Comparison of ENCODE assay signal across 1 cellular context in the genomic region with DNA sequence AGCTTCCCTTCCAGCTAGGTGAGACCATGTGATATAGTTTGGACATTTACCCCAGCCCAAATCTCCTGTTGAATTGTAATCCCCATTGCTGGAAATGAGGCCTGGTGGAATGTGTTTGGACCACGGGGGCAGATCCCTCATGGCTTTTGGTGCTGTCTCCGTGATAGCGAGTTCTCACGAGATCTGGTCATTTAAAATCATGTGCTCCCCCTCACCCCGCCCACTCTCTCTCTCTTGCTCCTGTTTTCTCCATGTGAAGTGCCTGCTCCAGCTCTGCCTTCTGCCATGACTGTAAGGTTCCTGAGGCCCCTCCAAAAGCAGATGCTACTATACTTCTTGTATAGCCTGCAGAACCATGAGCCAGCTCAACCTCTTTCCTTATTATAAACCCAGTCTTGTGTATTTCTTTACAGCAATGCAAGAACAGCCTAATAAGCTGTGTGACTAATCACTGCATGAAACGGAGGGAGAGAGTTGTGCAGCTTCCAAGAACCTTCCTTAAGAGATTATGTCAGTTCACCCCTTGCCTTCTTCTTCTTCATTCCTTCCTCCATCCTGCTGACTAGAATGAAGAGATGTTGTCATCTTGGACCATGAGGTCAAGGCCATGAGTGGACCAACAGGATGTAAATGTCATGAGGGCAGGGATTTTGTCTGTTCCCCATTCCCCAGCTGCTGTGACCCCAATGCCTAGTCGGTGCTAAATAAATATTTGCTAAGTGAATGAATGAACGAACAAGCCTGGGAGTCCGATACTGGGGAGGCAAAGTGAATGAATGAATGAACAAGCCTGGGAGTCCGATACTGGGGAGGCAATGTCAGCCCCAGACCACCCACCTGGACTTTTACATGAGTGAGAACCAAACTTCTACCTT.
TF ChIP-seq lines count a peak whose summit lies in the region.

No MANE protein-coding gene starts in this region.

TF ChIP-seq in liver, 16 proteins besides CTCF, POLR2A, EP300 and RAD21 (continued from another document):
- no peak for TF ChIP-seq GABPA (IDR thresholded peaks at IDR 0.05 in 1 of 2, conservative IDR thresholded peaks at IDR 0.05 in 1 of 2)
- no peak for TF ChIP-seq FOXA2 (IDR thresholded peaks at IDR 0.05)
- no peak for TF ChIP-seq YY1 (IDR thresholded peaks at IDR 0.05)
- no peak for TF ChIP-seq REST (IDR thresholded peaks at IDR 0.05)
TF ChIP-seq in liver: peak in this region for 2.
